Comparison of ENCODE assay signal across 8 cellular contexts in the genomic region with DNA sequence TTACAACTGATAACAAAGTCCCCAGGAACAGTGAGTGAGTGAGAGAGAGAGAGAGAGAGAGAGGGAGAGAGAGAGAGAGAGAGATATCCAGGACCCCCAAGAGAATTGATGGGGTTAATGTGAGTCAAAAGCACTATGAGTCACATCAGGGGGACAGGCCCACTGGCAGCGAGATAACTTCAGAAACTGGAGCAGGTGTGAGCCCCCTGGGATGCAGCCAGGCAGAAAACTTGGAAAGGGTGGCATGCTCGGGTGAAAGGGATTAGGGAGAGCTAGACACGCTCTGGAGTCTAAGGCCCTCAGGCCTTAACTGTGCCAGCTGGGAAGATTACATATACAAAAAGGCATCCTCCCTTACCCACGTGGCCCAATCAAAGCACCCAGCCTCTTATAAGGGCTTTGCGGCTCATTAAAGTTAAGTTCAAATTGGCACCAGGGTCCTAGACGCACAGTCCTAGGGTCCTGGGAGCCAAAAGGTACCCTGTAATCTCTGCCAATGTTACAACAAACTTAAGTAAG. TPM values are rescaled to one million over a fixed set of nuclear protein-coding genes. Genes with fewer than 3 reads are reported as not detected.
DNase-seq lines count a peak whose midpoint lies in the region; ATAC-seq, FAIRE-seq and TF ChIP-seq lines count a peak whose summit lies in the region.

No MANE protein-coding gene starts in this region.

- TF ChIP-seq POLR2A in HCT116 (IDR thresholded peaks at IDR 0.05; ENCODE audit: borderline replicate concordance, extremely low read depth, insufficient read depth, insufficient read length) = no peak

- H3K4me1 ChIP-seq in HCT116 (ENCODE audit: control insufficient read depth in 1 of 2, insufficient read depth in 2 of 2, low read length in 2 of 2) = peaks cover 0 to 12% of the 10 kb centered on the region in 2 experiments; a peak in 3 of 4 replicates
- no peaks in the 10 kb centered on the region for H3K4me1 ChIP-seq in RWPE2 (ENCODE audit: insufficient read depth, poor library complexity, severe bottlenecking)
- H3K4me1 ChIP-seq in keratinocyte (ENCODE audit: control insufficient read depth, extremely low read depth, insufficient read depth, low read length) = peaks cover 3% of the 10 kb centered on the region

- peak overlapping the region; percentile 79 for H3K4me3 Mint-ChIP-seq in stimulated activated effector memory CD8-positive, alpha-beta T cell treated with anti-CD3 and anti-CD28 coated beads, Interleukin-12 subunit alpha, Interleukin-12 subunit beta, amount 100 ng/mL, for 72 hours

- dilution Hi-C loops in keratinocyte (cut with MboI; ENCODE audit: extremely low pct_ligation_motif_present, low sequenced_read_pairs) = no loop called here

- H3K4me2 ChIP-seq in HCT116 (ENCODE audit: low read length) = peak overlapping the region; percentile 75
- peak overlapping the region; percentile 15 for H3K4me2 ChIP-seq in keratinocyte (ENCODE audit: control insufficient read depth, extremely low read depth, insufficient read depth, low read depth, low read length)

- no peaks in the 10 kb centered on the region for H3K36me3 ChIP-seq in HCT116 (ENCODE audit: control insufficient read depth in 1 of 2, insufficient read depth in 2 of 2, low read length in 2 of 2)
- 0 out of 2 replicates have a peak, but pooled peaks cover 3% of the 10 kb centered on the region for H3K36me3 ChIP-seq in RWPE2 (ENCODE audit: low read depth)
- no peaks in the 10 kb centered on the region for H3K36me3 ChIP-seq in keratinocyte (ENCODE audit: control insufficient read depth in 2 of 2, extremely low read depth in 1 of 2, insufficient read depth in 2 of 2, low read length in 2 of 2)

- no peak for TF ChIP-seq RAD21 in HCT116 (IDR thresholded peaks at IDR 0.05; ENCODE audit: low read depth)

- FAIRE-seq in keratinocyte (lab: Jason Lieb, UNC) = peak; percentile 73

- peak overlapping the region; percentile 94 for H3K9ac ChIP-seq in HCT116 (ENCODE audit: low read length)
- H3K9ac ChIP-seq in keratinocyte (ENCODE audit: control insufficient read depth, extremely low read depth, insufficient read depth, low read length) = peak overlapping the region; percentile 94

- RAD21 ChIA-PET in HCT116 (lab: Charles Lee; ENCODE audit: low non-redundant PET in 1 of 2, low total read pairs in 2 of 2, uncharacterized antibody in 2 of 2, unreplicated experiment in 2 of 2) = interaction anchor here in 1 of 2 experiments (1.6 kb wide), 1 partner anchor 160 kb away, joined by 7 read pairs; no protein-coding TSS in a partner anchor

- CTCF ChIA-PET in HCT116 (lab: Charles Lee) = interaction anchor here (1.0 to 1.5 kb wide), 2 partner anchors 160 to 312 kb away, joined by 3 to 5 read pairs; a partner anchor contains a TSS

- H3K27me3 ChIP-seq in HCT116 (ENCODE audit: insufficient read depth, low read length) (no peaks in the 10 kb centered on the region), RWPE2 (ENCODE audit: insufficient read depth, poor library complexity, severe bottlenecking) (no peaks in the 10 kb centered on the region), keratinocyte (ENCODE audit: control insufficient read depth, extremely low read depth, insufficient read depth, low read length) (no peaks in the 10 kb centered on the region)

- intact Hi-C loops in HCT116 (cut with micrococcal nuclease) = loop anchor here (2.0 to 5.0 kb wide), 2 partner anchors 159 to 310 kb away; a partner anchor contains a TSS
- intact Hi-C loops in posterior vena cava (cut with DNase I) = no loop called here

- no peaks in the 10 kb centered on the region for H3K9me3 Mint-ChIP-seq in stimulated activated effector memory CD8-positive, alpha-beta T cell treated with anti-CD3 and anti-CD28 coated beads, Interleukin-12 subunit alpha, Interleukin-12 subunit beta, amount 100 ng/mL, for 72 hours

- H2AFZ ChIP-seq in HCT116 (ENCODE audit: low read depth, low read length, poor library complexity, severe bottlenecking) (no peak overlapping the region), keratinocyte (ENCODE audit: control insufficient read depth, low read length) (no peak overlapping the region)

- POLR2A ChIA-PET in HCT116 (lab: Charles Lee) = interaction anchor here (1.0 to 1.7 kb wide), 3 partner anchors 10 to 152 kb away, joined by 3 to 4 read pairs (median 3); no protein-coding TSS in a partner anchor

- H3K27ac Mint-ChIP-seq in stimulated activated effector memory CD8-positive, alpha-beta T cell treated with anti-CD3 and anti-CD28 coated beads, Interleukin-12 subunit alpha, Interleukin-12 subunit beta, amount 100 ng/mL, for 72 hours = peak overlapping the region; percentile 81

- H3K9me3 ChIP-seq in HCT116 (ENCODE audit: control insufficient read depth in 1 of 2, insufficient read depth in 1 of 2, low read depth in 1 of 2, low read length in 2 of 2) (no peaks in the 10 kb centered on the region), RWPE2 (ENCODE audit: severe bottlenecking) (no peaks in the 10 kb centered on the region), keratinocyte (ENCODE audit: control insufficient read depth, low read depth, low read length) (no peaks in the 10 kb centered on the region)

- H3K9me1 ChIP-seq in keratinocyte (ENCODE audit: control insufficient read depth, extremely low read depth, insufficient read depth, low read length) = no peaks in the 10 kb centered on the region

- peaks cover 25% of the 10 kb centered on the region for H3K4me1 Mint-ChIP-seq in stimulated activated effector memory CD8-positive, alpha-beta T cell treated with anti-CD3 and anti-CD28 coated beads, Interleukin-12 subunit alpha, Interleukin-12 subunit beta, amount 100 ng/mL, for 72 hours

- H3K27ac ChIP-seq in HCT116 (ENCODE audit: low read depth, low read length) (peak overlapping the region; percentile 90), RWPE2 (ENCODE audit: poor library complexity, severe bottlenecking) (peak overlapping the region; percentile 94), keratinocyte (ENCODE audit: control insufficient read depth, insufficient read depth, low read length) (peak overlapping the region; percentile 96)

- peaks cover 6% of the 10 kb centered on the region for H3K36me3 Mint-ChIP-seq in stimulated activated effector memory CD8-positive, alpha-beta T cell treated with anti-CD3 and anti-CD28 coated beads, Interleukin-12 subunit alpha, Interleukin-12 subunit beta, amount 100 ng/mL, for 72 hours

- H3K4me3 ChIP-seq in HCT116 (replicated peaks in 1 of 2; ENCODE audit: low read depth in 1 of 2, low read length in 2 of 2) (peak overlapping the region; percentile 66 to 75), RWPE2 (ENCODE audit: severe bottlenecking) (peak overlapping the region; percentile 78), cardiac fibroblast (replicated peaks in 1 of 2; ENCODE audit: low read depth in 2 of 2, low read length in 2 of 2) (peak overlapping the region; percentile 77 to 81), keratinocyte (ENCODE audit: control insufficient read depth in 2 of 3, extremely low read depth in 1 of 3, insufficient read depth in 2 of 3, low read depth in 1 of 3, low read length in 3 of 3) (peak overlapping the region; percentile 61 to 75 (median 73))

- H3K79me2 ChIP-seq in HCT116 (ENCODE audit: insufficient read depth, low read length) (peaks cover 52% of the 10 kb centered on the region), keratinocyte (ENCODE audit: control insufficient read depth, insufficient read depth, low read length) (peaks cover 46% of the 10 kb centered on the region)

- H3K9me2 ChIP-seq in HCT116 (ENCODE audit: insufficient read depth) = no peaks in the 10 kb centered on the region

- TF ChIP-seq CTCF in HCT116 (IDR thresholded peaks at IDR 0.05 in 2 of 3, conservative IDR thresholded peaks at IDR 0.05 in 1 of 3; ENCODE audit: borderline replicate concordance in 1 of 3, insufficient read depth in 1 of 3, low read depth in 2 of 3, low read length in 2 of 3) (no peak), RWPE2 (IDR thresholded peaks at IDR 0.05; ENCODE audit: poor library complexity, severe bottlenecking) (no peak), cardiac fibroblast (IDR thresholded peaks at IDR 0.05; ENCODE audit: low read depth, low read length) (no peak), keratinocyte (optimal IDR thresholded peaks at IDR 0.05 in 1 of 3, IDR thresholded peaks at IDR 0.05 in 1 of 3, conservative IDR thresholded peaks at IDR 0.05 in 1 of 3; ENCODE audit: extremely low read depth in 1 of 3, insufficient read depth in 2 of 3, low read length in 3 of 3) (no peak)

- no peaks in the 10 kb centered on the region for H4K20me1 ChIP-seq in HCT116 (ENCODE audit: insufficient read depth)
- H4K20me1 ChIP-seq in keratinocyte (ENCODE audit: control insufficient read depth, extremely low read depth, insufficient read depth, low read length) = peaks cover 3% of the 10 kb centered on the region

- DNase-seq in COLO829 (ENCODE audit: low spot score) (peak; percentile 69), HCT116 (ENCODE audit: low read depth, low spot score) (no peak), RWPE2 (ENCODE audit: low spot score) (no peak), cardiac fibroblast (ENCODE audit: low read depth in 2 of 2) (peak; percentile 75 to 77), keratinocyte (ENCODE audit: low read depth, low spot score) (peak; percentile 32), GDM1 (lab: John Stamatoyannopoulos, UW) (no peak), posterior vena cava (ENCODE audit: low spot score) (no peak)
- peak in 1 of 2 donors; percentile 49 for DNase-seq in stimulated activated effector memory CD8-positive, alpha-beta T cell treated with anti-CD3 and anti-CD28 coated beads, Interleukin-12 subunit alpha, Interleukin-12 subunit beta, amount 100 ng/mL, for 72 hours (ENCODE audit: low spot score in 2 of 2)

- ATAC-seq in HCT116 (peak; percentile 24), RWPE2 (ENCODE audit: low read depth) (peak; percentile 62)
- peak; percentile 24 for ATAC-seq in stimulated activated effector memory CD8-positive, alpha-beta T cell treated with anti-CD3 and anti-CD28 coated beads, Interleukin-12 subunit alpha, Interleukin-12 subunit beta, amount 100 ng/mL, for 72 hours

- BruUV-seq in HCT116 (replicated peaks; lab: Mats Ljungman, UMichigan) = no TSS peak

RNA-seq across cellular contexts. Expression of a gene that starts 0.8 kb away (rescaled TPM):
- total RNA-seq in HCT116 (2021; ENCODE audit: unreplicated experiment) = 59.7 TPM
- 41.2 and 49.7 TPM in 2 replicates for polyA plus RNA-seq in HCT116 (2012)
- polyA plus RNA-seq in keratinocyte = 62.4 to 91.9 TPM (median 79.8 TPM) in 3 replicates
- 28.6 TPM for polyA plus RNA-seq in keratinocyte (2011; ENCODE audit: low read depth)
- 41.7 and 84.0 TPM in 2 replicates for polyA plus RNA-seq in keratinocyte (2011; cell fraction: cytosol; rRNA removed)
- polyA plus RNA-seq in keratinocyte (2011; cell fraction: nucleus; rRNA removed) = 132 and 150 TPM in 2 replicates
- 49.6 and 74.1 TPM in 2 replicates for polyA plus RNA-seq in keratinocyte (2012; ENCODE audit: low replicate concordance)
- polyA minus RNA-seq in keratinocyte = 13.9 to 72.1 TPM (median 32.7 TPM) in 3 replicates
- 40.5 TPM for polyA minus RNA-seq in keratinocyte (2011; cell fraction: cytosol; rRNA and poly(A)+ RNA removed)
- 32.8 and 45.5 TPM in 2 replicates for polyA minus RNA-seq in keratinocyte (2011; cell fraction: nucleus; rRNA and poly(A)+ RNA removed)
- total RNA-seq in posterior vena cava = 10 to 100 TPM; 45.3 to 53.5 TPM

RNA-seq across cellular contexts. Expression of a gene that starts 40.7 kb away (rescaled TPM):
- 821 TPM for total RNA-seq in HCT116 (2021; ENCODE audit: unreplicated experiment)
- 1,117 and 1,190 TPM in 2 replicates for polyA plus RNA-seq in HCT116 (2012)
- 904 to 1,607 TPM (median 1,595 TPM) in 3 replicates for polyA plus RNA-seq in keratinocyte
- polyA plus RNA-seq in keratinocyte (2011; ENCODE audit: low read depth) = 2,170 TPM
- polyA plus RNA-seq in keratinocyte (2011; cell fraction: cytosol; rRNA removed) = 1,402 and 1,666 TPM in 2 replicates
- polyA plus RNA-seq in keratinocyte (2011; cell fraction: nucleus; rRNA removed) = 3,131 and 4,257 TPM in 2 replicates
- 647 and 2,511 TPM in 2 replicates for polyA plus RNA-seq in keratinocyte (2012; ENCODE audit: low replicate concordance)
- 82.8 to 414 TPM (median 366 TPM) in 3 replicates for polyA minus RNA-seq in keratinocyte
- 352 TPM for polyA minus RNA-seq in keratinocyte (2011; cell fraction: cytosol; rRNA and poly(A)+ RNA removed)
- 313 and 542 TPM in 2 replicates for polyA minus RNA-seq in keratinocyte (2011; cell fraction: nucleus; rRNA and poly(A)+ RNA removed)
- 100 to 1,000 TPM; 154 to 192 TPM for total RNA-seq in posterior vena cava

Comparison
In these comparisons a context has a peak if more than half of its experiments do, and no peak if none do; other contexts are left out.
1. DNase-seq: peak in COLO829 (single experiment), cardiac fibroblast (2 of 2) and keratinocyte (single experiment); none in HCT116 (single experiment), RWPE2 (single experiment), GDM1 (single experiment) and posterior vena cava (single experiment).
2. Peak in every context shown above with its lines, with median percentiles within 50 percentile points of each other: ATAC-seq, H3K27ac ChIP-seq and H3K4me3 ChIP-seq.